In the genomic region with DNA sequence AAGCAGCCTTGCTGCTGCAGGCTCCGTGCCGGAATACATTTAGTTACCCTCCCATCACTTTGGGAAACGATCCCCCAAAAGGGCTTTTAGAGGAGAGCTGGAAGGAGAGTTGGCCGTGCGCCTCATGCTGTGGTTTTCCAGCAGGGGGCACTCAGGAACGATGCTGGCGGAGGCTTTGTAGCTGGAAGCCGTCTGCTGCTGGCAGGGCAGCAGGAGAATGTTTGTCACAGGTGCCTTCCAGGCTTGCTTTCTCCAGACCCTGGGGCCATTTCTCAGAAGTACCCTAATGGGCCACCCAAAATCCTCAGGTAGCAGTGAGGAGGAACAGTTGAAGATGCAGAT, we compare ENCODE assay signal across 8 cellular contexts.
DNase-seq lines count a peak whose midpoint lies in the region; TF ChIP-seq lines count a peak whose summit lies in the region.

No MANE protein-coding gene starts in this region.

- H3K4me1 ChIP-seq in OCI-LY3 (ENCODE audit: low read length): no peaks in the 10 kb centered on the region

- peak; percentile 70 for TF ChIP-seq CTCF in OCI-LY3 (IDR thresholded peaks at IDR 0.05; ENCODE audit: low read depth, low read length)

- no peak overlapping the region for H3K9ac ChIP-seq in OCI-LY3 (ENCODE audit: low read length)

- no peaks in the 10 kb centered on the region for H3K9me3 ChIP-seq in OCI-LY3 (ENCODE audit: insufficient read depth, low read length)

- H3K27me3 ChIP-seq in OCI-LY3 (ENCODE audit: low read depth, low read length): no peaks in the 10 kb centered on the region

- no peak overlapping the region for H3K4me2 ChIP-seq in OCI-LY3 (ENCODE audit: low read length)

- DNase-seq in AG08396 (ENCODE audit: low spot score) (peak; percentile 75), GM19238 (ENCODE audit: insufficient read length, low spot score) (peak; percentile 37), amniotic epithelial cell (ENCODE audit: low read depth) (peak; percentile 37), hippocampal formation (lab: John Stamatoyannopoulos, UW) (peak; percentile 56 to 71), GDM1 (lab: John Stamatoyannopoulos, UW) (no peak), kidney glomerular epithelial cell (lab: John Stamatoyannopoulos, UW) (no peak)
- DNase-seq in stimulated activated CD4-positive, alpha-beta T cell treated with anti-CD3 and anti-CD28 coated beads, Interleukin-12 subunit alpha, Interleukin-12 subunit beta, amount 100 ng/mL, for 4 hours: peak; percentile 38

- H3K36me3 ChIP-seq in OCI-LY3 (replicated peaks; ENCODE audit: low read depth, low read length): peaks cover 9% of the 10 kb centered on the region

- no peak overlapping the region for H3K4me3 ChIP-seq in OCI-LY3 (ENCODE audit: low read length)

- peaks cover 6% of the 10 kb centered on the region; the same call in 1 of the 2 replicates for H4K20me1 ChIP-seq in OCI-LY3 (ENCODE audit: insufficient read depth, low read length)

- H3K79me2 ChIP-seq in OCI-LY3 (ENCODE audit: low read length): no peaks in the 10 kb centered on the region

- no peak overlapping the region for H2AFZ ChIP-seq in OCI-LY3 (ENCODE audit: low read depth, low read length)

- no peak overlapping the region for H3K27ac ChIP-seq in OCI-LY3 (ENCODE audit: low read length)

Comparison
In these comparisons a context has a peak if more than half of its experiments do, and no peak if none do; other contexts are left out.
1. DNase-seq: peak in AG08396 (single experiment), GM19238 (single experiment), amniotic epithelial cell (single experiment), hippocampal formation (2 of 2) and stimulated activated CD4-positive, alpha-beta T cell treated with anti-CD3 and anti-CD28 coated beads, Interleukin-12 subunit alpha, Interleukin-12 subunit beta, amount 100 ng/mL, for 4 hours (single experiment); none in GDM1 (single experiment) and kidney glomerular epithelial cell (single experiment).